15 cellular contexts compared by ENCODE assay signal in the genomic region with DNA sequence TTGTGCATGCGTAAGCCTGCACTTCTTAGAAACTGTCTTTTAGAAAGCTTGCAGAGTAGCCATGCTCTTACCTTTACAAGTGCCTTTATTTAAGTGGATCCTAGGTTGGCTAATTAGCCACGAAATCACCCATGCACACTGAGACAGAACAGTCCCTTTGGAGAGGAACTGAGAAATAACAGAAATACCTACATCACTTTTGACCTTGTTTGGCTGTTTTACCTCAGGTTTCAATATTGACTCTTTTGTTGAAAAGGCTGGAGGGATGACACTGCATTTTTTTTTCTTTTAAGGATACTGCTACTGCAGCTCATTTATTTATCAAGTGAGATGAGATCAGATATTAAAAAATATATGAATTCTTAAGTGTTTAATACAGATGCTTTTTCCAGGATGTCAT.
DNase-seq lines count a peak whose midpoint lies in the region; ATAC-seq, FAIRE-seq and TF ChIP-seq lines count a peak whose summit lies in the region.
"Had no signal": no experiment of that assay in that cellular context is flagged by ENCODE, and none has a peak within 500 bp of the region (broad histone marks: within the 10 kb centered on the region; RNA-seq: fewer than 3 reads in every experiment).

No MANE protein-coding gene starts in this region.

- CTCF ChIA-PET in A673 (lab: Charles Lee) = no interaction called here

- H3K27ac ChIP-seq in A673 (ENCODE audit: low read depth, low read length, poor library complexity, severe bottlenecking) = no peak overlapping the region
- H3K27ac ChIP-seq: C4-2B, esophagus muscularis mucosa, tibial artery had no signal

- in situ Hi-C loops in astrocyte of the spinal cord (cut with HindIII; ENCODE audit: low sequenced_read_pairs) = no loop called here

- H3K9me3 ChIP-seq in A673 (ENCODE audit: low read depth, low read length, poor library complexity, severe bottlenecking) = no peaks in the 10 kb centered on the region
- H3K9me3 ChIP-seq: esophagus muscularis mucosa, tibial artery had no signal

- TF ChIP-seq POLR2A in GM12892 (IDR thresholded peaks at IDR 0.05; ENCODE audit: low read depth, low read length) = no peak

- TF ChIP-seq CTCF in astrocyte of the spinal cord (IDR thresholded peaks at IDR 0.05; ENCODE audit: low read depth, low read length) = no peak
- TF ChIP-seq CTCF in A673 (conservative IDR thresholded peaks at IDR 0.05; ENCODE audit: low read depth, low read length) = no peak

- peaks cover 15% of the 10 kb centered on the region for H3K4me1 Mint-ChIP-seq in activated T-helper 1 cell treated with anti-CD3 and anti-CD28 coated beads, Interleukin-12 subunit alpha, Interleukin-12 subunit beta, Interleukin-2, Interleukin-4 antibody, amounts not matched to agents 30 ng/mL and 10 ng/mL and 1 ng/mL, durations not matched to agents 14 hours and 24 hours and 36 hours (ENCODE audit: low read depth)

- intact Hi-C loops in posterior cingulate gyrus (cut with DNase I) = no loop called here
- intact Hi-C loops in activated T-helper 1 cell treated with anti-CD3 and anti-CD28 coated beads, Interleukin-12 subunit alpha, Interleukin-12 subunit beta, Interleukin-2, Interleukin-4 antibody, amounts not matched to agents 30 ng/mL and 10 ng/mL and 1 ng/mL, durations not matched to agents 14 hours and 24 hours and 36 hours (cut with micrococcal nuclease) = no loop called here
- intact Hi-C loops in A673 (cut with micrococcal nuclease; ENCODE audit: unreplicated experiment) = no loop called here

- DNase-seq in GM12892 (ENCODE audit: insufficient read length) = peak; percentile 6
- peak; percentile 2 for DNase-seq in astrocyte of the spinal cord (ENCODE audit: low read depth, low spot score)
- no peak for DNase-seq in posterior cingulate gyrus
- no peak for DNase-seq in activated T-helper 1 cell treated with anti-CD3 and anti-CD28 coated beads, Interleukin-12 subunit alpha, Interleukin-12 subunit beta, Interleukin-2, Interleukin-4 antibody, amounts not matched to agents 30 ng/mL and 10 ng/mL and 1 ng/mL, durations not matched to agents 14 hours and 24 hours and 36 hours (ENCODE audit: low spot score)
- DNase-seq in central memory CD4-positive, alpha-beta T cell = no peak
- DNase-seq in A673 (ENCODE audit: low spot score) = no peak
- DNase-seq: activated naive CD4-positive, alpha-beta T cell treated with anti-CD3 and anti-CD28 coated beads for 36 hours; NCI-H2171 treated with DMSO at 0.1 percent for 48 hours; stimulated activated CD4-positive, alpha-beta T cell treated with anti-CD3 and anti-CD28 coated beads, Interleukin-15, amount 100 ng/mL, for 24 hours; tibial artery had no signal

- no peaks in the 10 kb centered on the region for H3K4me1 ChIP-seq in A673 (ENCODE audit: insufficient read depth, low read length, poor library complexity, severe bottlenecking)

- H3K36me3 ChIP-seq in A673 (ENCODE audit: insufficient read depth, low read length, poor library complexity, severe bottlenecking) = no peaks in the 10 kb centered on the region
- H3K36me3 ChIP-seq: esophagus muscularis mucosa, tibial artery had no signal

- H3K4me3 ChIP-seq in astrocyte of the spinal cord (ENCODE audit: low read depth, low read length) (no peak overlapping the region), A673 (ENCODE audit: low read depth, low read length, poor library complexity, severe bottlenecking) (no peak overlapping the region)
- H3K4me3 ChIP-seq: esophagus muscularis mucosa, tibial artery had no signal

- ATAC-seq in GM19467 (IDR thresholded peaks at IDR 0.05; ENCODE audit: unreplicated experiment) = peak; percentile 40
- peak; percentile 43 for ATAC-seq in HG03039 (IDR thresholded peaks at IDR 0.05; ENCODE audit: unreplicated experiment)

- POLR2A ChIA-PET in A673 (lab: Charles Lee; ENCODE audit: low non-redundant PET) = no interaction called here

- peaks cover 44% of the 10 kb centered on the region for H3K27me3 Mint-ChIP-seq in activated T-helper 1 cell treated with anti-CD3 and anti-CD28 coated beads, Interleukin-12 subunit alpha, Interleukin-12 subunit beta, Interleukin-2, Interleukin-4 antibody, amounts not matched to agents 30 ng/mL and 10 ng/mL and 1 ng/mL, durations not matched to agents 14 hours and 24 hours and 36 hours (ENCODE audit: insufficient read depth)

- H3K27me3 ChIP-seq in A673 (replicated peaks; ENCODE audit: insufficient read depth, low read depth, low read length, poor library complexity) = peaks cover 76% of the 10 kb centered on the region
- H3K27me3 ChIP-seq: tibial artery had no signal

- H3K4me3 Mint-ChIP-seq in activated T-helper 1 cell treated with anti-CD3 and anti-CD28 coated beads, Interleukin-12 subunit alpha, Interleukin-12 subunit beta, Interleukin-2, Interleukin-4 antibody, amounts not matched to agents 30 ng/mL and 10 ng/mL and 1 ng/mL, durations not matched to agents 14 hours and 24 hours and 36 hours = no peak overlapping the region
- H3K4me3 Mint-ChIP-seq: activated naive CD4-positive, alpha-beta T cell treated with anti-CD3 and anti-CD28 coated beads for 36 hours; memory B cell had no signal

- no peaks in the 10 kb centered on the region for H3K36me3 Mint-ChIP-seq in activated T-helper 1 cell treated with anti-CD3 and anti-CD28 coated beads, Interleukin-12 subunit alpha, Interleukin-12 subunit beta, Interleukin-2, Interleukin-4 antibody, amounts not matched to agents 30 ng/mL and 10 ng/mL and 1 ng/mL, durations not matched to agents 14 hours and 24 hours and 36 hours (ENCODE audit: low read depth)
- H3K36me3 Mint-ChIP-seq: memory B cell had no signal

- BruUV-seq in A673 (replicated peaks; lab: Mats Ljungman, UMichigan) = no TSS peak

- peak; percentile 80 for FAIRE-seq in GM12892 (lab: Jason Lieb, UNC)

- no peaks in the 10 kb centered on the region for H3K9me3 Mint-ChIP-seq in activated T-helper 1 cell treated with anti-CD3 and anti-CD28 coated beads, Interleukin-12 subunit alpha, Interleukin-12 subunit beta, Interleukin-2, Interleukin-4 antibody, amounts not matched to agents 30 ng/mL and 10 ng/mL and 1 ng/mL, durations not matched to agents 14 hours and 24 hours and 36 hours

- no peak overlapping the region for H3K27ac Mint-ChIP-seq in activated T-helper 1 cell treated with anti-CD3 and anti-CD28 coated beads, Interleukin-12 subunit alpha, Interleukin-12 subunit beta, Interleukin-2, Interleukin-4 antibody, amounts not matched to agents 30 ng/mL and 10 ng/mL and 1 ng/mL, durations not matched to agents 14 hours and 24 hours and 36 hours
- H3K27ac Mint-ChIP-seq: activated naive CD4-positive, alpha-beta T cell treated with anti-CD3 and anti-CD28 coated beads for 36 hours; memory B cell had no signal

Comparison
In these comparisons a context has a peak if more than half of its experiments do, and no peak if none do; other contexts are left out.
1. DNase-seq: peak in GM12892 (single experiment) and astrocyte of the spinal cord (single experiment); none in posterior cingulate gyrus (0 of 10), activated T-helper 1 cell treated with anti-CD3 and anti-CD28 coated beads, Interleukin-12 subunit alpha, Interleukin-12 subunit beta, Interleukin-2, Interleukin-4 antibody, amounts not matched to agents 30 ng/mL and 10 ng/mL and 1 ng/mL, durations not matched to agents 14 hours and 24 hours and 36 hours (single experiment), central memory CD4-positive, alpha-beta T cell (single experiment) and A673 (single experiment).